1 cellular context compared by ENCODE assay signal in genomic region chr10:119518936-119519335, GRCh38.
TF ChIP-seq lines count a peak whose summit lies in the region.

No MANE protein-coding gene starts in this region.

TF ChIP-seq in GM12878, 131 proteins besides CTCF, POLR2A, EP300 and RAD21 (continued from another document):
- TF ChIP-seq CREM (IDR thresholded peaks at IDR 0.05; ENCODE audit: low read depth) (no peak), CHD2 (IDR thresholded peaks at IDR 0.05; ENCODE audit: borderline replicate concordance, low read depth, low read length) (no peak), NKRF (conservative IDR thresholded peaks at IDR 0.05) (no peak), CUX1 (IDR thresholded peaks at IDR 0.05; ENCODE audit: insufficient replicate concordance, low read depth, low read length) (no peak), RAD51 (IDR thresholded peaks at IDR 0.05) (no peak), POU2F2 (IDR thresholded peaks at IDR 0.05; ENCODE audit: borderline replicate concordance, low read depth, low read length) (no peak), ATF2 (IDR thresholded peaks at IDR 0.05; ENCODE audit: low read length) (no peak), NFIC (IDR thresholded peaks at IDR 0.05; ENCODE audit: low read depth, low read length) (no peak), IKZF2 (IDR thresholded peaks at IDR 0.05) (no peak), EED (IDR thresholded peaks at IDR 0.05; ENCODE audit: low read depth) (no peak), ESRRA (IDR thresholded peaks at IDR 0.05; ENCODE audit: low read length) (no peak), NBN (IDR thresholded peaks at IDR 0.05) (no peak), SREBF1 (IDR thresholded peaks at IDR 0.05; ENCODE audit: low read length) (no peak), PRDM15 (CRISPR knock-in tag; IDR thresholded peaks at IDR 0.05) (no peak), ZNF592 (IDR thresholded peaks at IDR 0.05) (no peak)
TF ChIP-seq in GM12878: peak in this region for 0.
